In genomic region chr9:77903666-77904248, GRCh38 we compare ENCODE assay signal across 18 cellular contexts.
"Had no signal": no experiment of that assay in that cellular context is flagged by ENCODE, and none has a peak within 500 bp of the region (broad histone marks: within the 10 kb centered on the region; RNA-seq: fewer than 3 reads in every experiment).

No MANE protein-coding gene starts in this region.

- H3K27me3 Mint-ChIP-seq: activated CD4-positive, alpha-beta T cell treated with anti-CD3 and anti-CD28 coated beads for 36 hours; activated CD8-positive, alpha-beta T cell treated with anti-CD3 and anti-CD28 coated beads for 36 hours; activated naive CD8-positive, alpha-beta T cell had no signal

- H3K9me3 Mint-ChIP-seq: activated CD8-positive, alpha-beta T cell treated with anti-CD3 and anti-CD28 coated beads for 36 hours; activated T-cell treated with anti-CD3 and anti-CD28 coated beads, Interleukin-2, amount 50 U/mL, for 4 hours; memory B cell; natural killer cell; stimulated activated memory B cell treated with anti-CD40 and anti-IgM and Interleukin-4, amounts not matched to agents 10 μg/mL and 1 μg/mL and 100 μg/mL, for 72 hours had no signal

- H3K27ac Mint-ChIP-seq: activated CD4-positive, alpha-beta T cell treated with anti-CD3 and anti-CD28 coated beads for 36 hours; activated CD8-positive, alpha-beta T cell treated with anti-CD3 and anti-CD28 coated beads for 36 hours; activated naive CD8-positive, alpha-beta T cell; memory B cell; natural killer cell; stimulated activated memory B cell treated with anti-CD40 and anti-IgM and Interleukin-4, amounts not matched to agents 10 μg/mL and 1 μg/mL and 100 μg/mL, for 72 hours had no signal

- H3K4me1 Mint-ChIP-seq: memory B cell; stimulated activated memory B cell treated with anti-CD40 and anti-IgM and Interleukin-4, amounts not matched to agents 10 μg/mL and 1 μg/mL and 100 μg/mL, for 72 hours had no signal

- H3K4me3 ChIP-seq: esophagus squamous epithelium, vagina had no signal

- H3K4me3 Mint-ChIP-seq: activated CD4-positive, alpha-beta T cell treated with anti-CD3 and anti-CD28 coated beads for 36 hours; activated CD8-positive, alpha-beta T cell treated with anti-CD3 and anti-CD28 coated beads for 36 hours; activated naive CD8-positive, alpha-beta T cell; activated T-cell treated with anti-CD3 and anti-CD28 coated beads, Interleukin-2, amount 50 U/mL, for 4 hours; memory B cell; natural killer cell; stimulated activated memory B cell treated with anti-CD40 and anti-IgM and Interleukin-4, amounts not matched to agents 10 μg/mL and 1 μg/mL and 100 μg/mL, for 72 hours had no signal

- H3K27ac ChIP-seq: esophagus squamous epithelium, vagina, VCaP had no signal

- ATAC-seq: activated CD4-positive, alpha-beta T cell treated with anti-CD3 and anti-CD28 coated beads for 36 hours; activated CD8-positive, alpha-beta T cell treated with anti-CD3 and anti-CD28 coated beads for 36 hours; activated T-cell treated with anti-CD3 and anti-CD28 coated beads, Interleukin-2, amount 50 U/mL, for 4 hours; left ventricle myocardium superior; natural killer cell had no signal

- H3K9me3 ChIP-seq: esophagus squamous epithelium, vagina had no signal

- DNase-seq: activated CD4-positive, alpha-beta T cell treated with anti-CD3 and anti-CD28 coated beads for 36 hours; activated CD8-positive, alpha-beta T cell treated with anti-CD3 and anti-CD28 coated beads for 36 hours; activated gamma-delta T cell; activated T-cell treated with anti-CD3 and anti-CD28 coated beads, Interleukin-2, amount 50 U/mL, for 4 hours; amniotic stem cell; effector CD8-positive, alpha-beta T cell; esophagus squamous epithelium; foreskin fibroblast; hippocampal formation; left ventricle myocardium superior; natural killer cell; nucleus accumbens; T-helper 9 cell had no signal

- H3K27me3 ChIP-seq: esophagus squamous epithelium, vagina had no signal

- H3K36me3 ChIP-seq: vagina had no signal

- H3K36me3 Mint-ChIP-seq: memory B cell; natural killer cell; stimulated activated memory B cell treated with anti-CD40 and anti-IgM and Interleukin-4, amounts not matched to agents 10 μg/mL and 1 μg/mL and 100 μg/mL, for 72 hours had no signal

- H3K4me1 ChIP-seq: vagina had no signal
